19 cellular contexts compared by ENCODE assay signal in the genomic region with DNA sequence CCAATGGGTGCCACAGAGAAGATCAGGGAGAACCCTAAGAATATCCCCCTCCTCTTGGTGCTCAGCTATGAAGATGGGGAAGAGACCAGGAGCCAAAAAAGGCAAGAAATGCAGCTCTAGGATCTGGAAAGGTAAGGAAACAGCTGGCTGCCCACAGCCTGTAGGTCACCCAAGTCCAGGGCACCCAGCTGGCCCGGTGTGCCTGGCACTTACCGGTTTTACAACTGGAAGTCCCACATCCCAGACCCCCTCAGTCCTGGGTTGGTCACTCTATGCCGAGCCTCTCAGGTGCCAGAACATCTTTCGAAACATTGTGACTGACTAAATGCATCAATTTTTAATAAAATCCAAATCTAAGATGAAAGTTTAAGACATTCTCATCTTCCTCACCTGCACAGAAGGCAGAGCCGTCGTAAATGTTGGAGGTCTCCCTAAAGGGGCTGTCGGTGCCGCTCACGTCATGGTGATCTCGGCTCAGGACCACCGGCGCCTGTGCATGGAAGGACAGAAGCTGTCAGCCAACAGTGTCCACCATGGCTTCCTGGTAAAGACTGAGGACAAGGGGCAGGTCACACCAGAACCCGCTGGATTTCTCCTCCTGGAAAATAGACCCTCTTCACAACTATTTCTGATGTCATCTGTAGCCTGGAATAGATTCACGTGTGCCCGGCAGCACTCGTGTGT. TPM values are rescaled to one million over a fixed set of nuclear protein-coding genes. Genes with fewer than 3 reads are reported as not detected.
A peak's percentile ranks its signal among the peaks of the same experiment; 100 is the strongest.
DNase-seq lines count a peak whose midpoint lies in the region; ATAC-seq and TF ChIP-seq lines count a peak whose summit lies in the region.
"Had no signal": no experiment of that assay in that cellular context is flagged by ENCODE, and none has a peak within 500 bp of the region (broad histone marks: within the 10 kb centered on the region; RNA-seq: fewer than 3 reads in every experiment).

No MANE protein-coding gene starts in this region.

- H3K27ac ChIP-seq in neural progenitor cell, result no peak overlapping the region
- no peak overlapping the region for H3K27ac ChIP-seq in ascending aorta

- H3F3A ChIP-seq in Loucy (ENCODE audit: low read depth) (no peaks in the 10 kb centered on the region), neural progenitor cell (ENCODE audit: low read depth) (no peaks in the 10 kb centered on the region)

- no peaks in the 10 kb centered on the region for H3K9me3 Mint-ChIP-seq in neural progenitor cell
- H3K9me3 Mint-ChIP-seq: CD14-positive monocyte; CD4-positive, alpha-beta T cell; CD8-positive, alpha-beta memory T cell; GM23338; H9 had no signal

- peaks cover 13% of the 10 kb centered on the region for H3K27me3 Mint-ChIP-seq in neural progenitor cell (ENCODE audit: insufficient read depth, low read depth)
- H3K27me3 Mint-ChIP-seq: CD4-positive, alpha-beta T cell had no signal

- peak; percentile 12 for DNase-seq in Right ventricle myocardium superior
- no peak for DNase-seq in left cardiac atrium
- no peak for DNase-seq in neural progenitor cell (ENCODE audit: low spot score)
- no peak for DNase-seq in ascending aorta (ENCODE audit: low spot score in 2 of 2)
- DNase-seq in NOMO-1 treated with DMSO at 0.1 percent for 48 hours (lab: John Stamatoyannopoulos, UW; ENCODE audit: unreplicated experiment), result no peak
- DNase-seq: CD4-positive, alpha-beta T cell; CD8-positive, alpha-beta memory T cell; DMS 273 treated with DMSO at 0.1 percent for 48 hours; DMS79; GF-D8; H9 had no signal

- H3K4me1 ChIP-seq in Loucy (ENCODE audit: insufficient read depth, low read length, poor library complexity, severe bottlenecking) (peaks cover 53% of the 10 kb centered on the region), neural progenitor cell (peaks cover 2% of the 10 kb centered on the region), ascending aorta (peaks cover 0 to 5% of the 10 kb centered on the region in 2 donors)

- intact Hi-C loops in Right ventricle myocardium superior (cut with DNase I), result no loop called here
- intact Hi-C loops in left cardiac atrium (cut with DNase I), result no loop called here
- intact Hi-C loops in ascending aorta (cut with DNase I), result no loop called here

- no peaks in the 10 kb centered on the region for H3K9me2 ChIP-seq in Loucy (replicated peaks; ENCODE audit: low read depth, low read length)

- no peak overlapping the region for H2AFZ ChIP-seq in Loucy (ENCODE audit: low read length)
- H2AFZ ChIP-seq in neural progenitor cell (replicated peaks), result no peak overlapping the region
- H2AFZ ChIP-seq: GM23338 had no signal

- peaks cover 44% of the 10 kb centered on the region for H3K4me1 Mint-ChIP-seq in neural progenitor cell

- H3K27ac Mint-ChIP-seq in neural progenitor cell, result peak overlapping the region; percentile 76
- H3K27ac Mint-ChIP-seq: CD14-positive monocyte; CD4-positive, alpha-beta T cell; GM23338 had no signal

- H4K20me1 ChIP-seq in Loucy (ENCODE audit: insufficient read depth, low read length, poor library complexity, severe bottlenecking), result no peaks in the 10 kb centered on the region
- no peaks in the 10 kb centered on the region for H4K20me1 ChIP-seq in neural progenitor cell (ENCODE audit: low read depth)

- no peaks in the 10 kb centered on the region for H3K27me3 ChIP-seq in Loucy (ENCODE audit: insufficient read depth, low read length, poor library complexity, severe bottlenecking)
- H3K27me3 ChIP-seq in neural progenitor cell, result no peaks in the 10 kb centered on the region
- no peaks in the 10 kb centered on the region for H3K27me3 ChIP-seq in ascending aorta

- H3K4me2 ChIP-seq in Loucy (ENCODE audit: low read depth, low read length, poor library complexity, severe bottlenecking) (peak overlapping the region; percentile 75), neural progenitor cell (no peak overlapping the region)
- H3K4me2 ChIP-seq: GM23338 had no signal

- H3K79me2 ChIP-seq in Loucy (ENCODE audit: insufficient read depth, low read length), result no peaks in the 10 kb centered on the region
- no peaks in the 10 kb centered on the region for H3K79me2 ChIP-seq in neural progenitor cell (ENCODE audit: low read depth)

- no peaks in the 10 kb centered on the region for H3K36me3 Mint-ChIP-seq in neural progenitor cell
- H3K36me3 Mint-ChIP-seq: CD14-positive monocyte; CD8-positive, alpha-beta memory T cell had no signal

- ATAC-seq in Right ventricle myocardium superior (ENCODE audit: poor library complexity), result no peak
- no peak for ATAC-seq in left cardiac atrium
- no peak for ATAC-seq in HG02610 (IDR thresholded peaks at IDR 0.05; ENCODE audit: unreplicated experiment)

- H3K4me3 ChIP-seq in Loucy (ENCODE audit: low read length, poor library complexity, severe bottlenecking) (no peak overlapping the region), neural progenitor cell (no peak overlapping the region), ascending aorta (no peak overlapping the region)
- H3K4me3 ChIP-seq: GM23338 had no signal

- H3K36me3 ChIP-seq in Loucy (ENCODE audit: insufficient read depth, low read length), result no peaks in the 10 kb centered on the region
- no peaks in the 10 kb centered on the region for H3K36me3 ChIP-seq in neural progenitor cell
- H3K36me3 ChIP-seq in ascending aorta, result no peaks in the 10 kb centered on the region

- H3K9ac ChIP-seq in Loucy (ENCODE audit: low read depth, low read length, poor library complexity, severe bottlenecking) (peak overlapping the region; percentile 77), neural progenitor cell (no peak overlapping the region)

- TF ChIP-seq CTCF in Loucy (conservative IDR thresholded peaks at IDR 0.05; ENCODE audit: low read length) (no peak), neural progenitor cell (IDR thresholded peaks at IDR 0.05) (no peak), ascending aorta (IDR thresholded peaks at IDR 0.05) (no peak)

- peak overlapping the region; percentile 42 for H3K4me3 Mint-ChIP-seq in neural progenitor cell
- H3K4me3 Mint-ChIP-seq: CD14-positive monocyte; CD4-positive, alpha-beta T cell; CD8-positive, alpha-beta memory T cell; GM23338; H9 had no signal

- H3K9me3 ChIP-seq in Loucy (ENCODE audit: insufficient read depth, low read depth, low read length), result no peaks in the 10 kb centered on the region
- H3K9me3 ChIP-seq in neural progenitor cell (ENCODE audit: low read depth), result no peaks in the 10 kb centered on the region
- no peaks in the 10 kb centered on the region for H3K9me3 ChIP-seq in ascending aorta

RNA-seq across cellular contexts. Expression of a gene that starts 13.3 kb away (rescaled TPM):
- total RNA-seq in Right ventricle myocardium superior, result 16.1 TPM
- total RNA-seq in left cardiac atrium, result 10 to 100 TPM; 15.7 to 20.7 TPM
- 12.4 and 22.3 TPM in 2 replicates for total RNA-seq in neural progenitor cell (ENCODE audit: low replicate concordance)
- 74.4 TPM for total RNA-seq in ascending aorta

RNA-seq across cellular contexts. Expression of a gene that starts 28.5 kb away (rescaled TPM):
- not detected for total RNA-seq in Right ventricle myocardium superior
- not detected for total RNA-seq in left cardiac atrium
- total RNA-seq in neural progenitor cell (ENCODE audit: low replicate concordance), result not detected in 2 replicates
- not detected for total RNA-seq in ascending aorta
- total RNA-seq: A172; A673; CD4-positive, alpha-beta T cell; CD8-positive, alpha-beta memory T cell; G401; GM23338; H4; H9 had no signal

RNA-seq across cellular contexts. Expression of a gene that starts 34.9 kb away (rescaled TPM):
- total RNA-seq in Right ventricle myocardium superior (0.11 TPM), left cardiac atrium (under 1 TPM; 0.60 to 0.74 TPM), neural progenitor cell (ENCODE audit: low replicate concordance) (0.09 and 0.34 TPM in 2 replicates), ascending aorta (not detected)
- total RNA-seq: A172; A673; CD4-positive, alpha-beta T cell had no signal
